13 cellular contexts compared by ENCODE assay signal in genomic region chr1:220124542-220124941, GRCh38. TPM values are rescaled to one million over a fixed set of nuclear protein-coding genes. Genes with fewer than 3 reads are reported as not detected.
DNase-seq lines count a peak whose midpoint lies in the region; ATAC-seq and TF ChIP-seq lines count a peak whose summit lies in the region.
"Had no signal": no experiment of that assay in that cellular context is flagged by ENCODE, and none has a peak within 500 bp of the region (broad histone marks: within the 10 kb centered on the region; RNA-seq: fewer than 3 reads in every experiment).

No MANE protein-coding gene starts in this region.

- peaks cover 10% of the 10 kb centered on the region for H3K79me1 ChIP-seq in mesenchymal stem cell (replicated peaks; ENCODE audit: low read length, poor library complexity, severe bottlenecking)

- H4K8ac ChIP-seq in mesenchymal stem cell (ENCODE audit: low read length): no peak overlapping the region

- no peak overlapping the region for H2BK120ac ChIP-seq in mesenchymal stem cell (ENCODE audit: low read depth, low read length)

- H3K9me3 Mint-ChIP-seq in GM23338: no peaks in the 10 kb centered on the region
- peaks cover 3% of the 10 kb centered on the region for H3K9me3 Mint-ChIP-seq in activated naive CD8-positive, alpha-beta T cell treated with anti-CD3 and anti-CD28 coated beads, Interleukin-2, amount 50 U/mL, for 24 hours
- H3K9me3 Mint-ChIP-seq: activated naive CD4-positive, alpha-beta T cell treated with anti-CD3 and anti-CD28 coated beads, Interleukin-2, amount 50 U/mL, for 72 hours had no signal

- no peak for ATAC-seq in GM23338
- ATAC-seq in activated naive CD8-positive, alpha-beta T cell treated with anti-CD3 and anti-CD28 coated beads, Interleukin-2, amount 50 U/mL, for 24 hours: no peak
- ATAC-seq: activated naive CD4-positive, alpha-beta T cell treated with anti-CD3 and anti-CD28 coated beads, Interleukin-2, amount 50 U/mL, for 72 hours; naive thymus-derived CD8-positive, alpha-beta T cell had no signal

- no peak overlapping the region for H2AK5ac ChIP-seq in mesenchymal stem cell (ENCODE audit: low read length, severe bottlenecking)

- H2BK15ac ChIP-seq in mesenchymal stem cell (ENCODE audit: low read depth, poor library complexity, severe bottlenecking): no peak overlapping the region

- WGBS in mesenchymal stem cell: 64% methylated on average over 1 of the region's 1 CpG

- no peak overlapping the region for H3K9ac ChIP-seq in mesenchymal stem cell (ENCODE audit: low read length)

- H3K27me3 ChIP-seq in GM23338 (ENCODE audit: insufficient read depth) (no peaks in the 10 kb centered on the region), mesenchymal stem cell (ENCODE audit: control insufficient read depth in 1 of 2, insufficient read depth in 1 of 2, low read length in 2 of 2) (no peaks in the 10 kb centered on the region)
- H3K27me3 ChIP-seq: dorsolateral prefrontal cortex had no signal

- no peak overlapping the region for H2BK12ac ChIP-seq in mesenchymal stem cell (ENCODE audit: low read length in 2 of 2)

- H3K27ac Mint-ChIP-seq in GM23338: peak overlapping the region; percentile 59
- H3K27ac Mint-ChIP-seq in activated naive CD8-positive, alpha-beta T cell treated with anti-CD3 and anti-CD28 coated beads, Interleukin-2, amount 50 U/mL, for 24 hours: peak overlapping the region; percentile 71
- H3K27ac Mint-ChIP-seq: T-helper 2 cell treated with Interferon-gamma antibody and Interleukin-4, amounts not matched to agents 5 μg/mL and 100 μg/mL, for 36 hours had no signal

- H2BK5ac ChIP-seq in mesenchymal stem cell (ENCODE audit: low read depth, low read length, poor library complexity, severe bottlenecking): no peak overlapping the region

- no peak overlapping the region for H3K4ac ChIP-seq in mesenchymal stem cell (ENCODE audit: low read depth in 1 of 2, low read length in 2 of 2)

- H3K4me1 Mint-ChIP-seq in GM23338: peaks cover 7% of the 10 kb centered on the region; the same call in 2 of the 3 replicates
- peaks cover 10% of the 10 kb centered on the region for H3K4me1 Mint-ChIP-seq in activated naive CD8-positive, alpha-beta T cell treated with anti-CD3 and anti-CD28 coated beads, Interleukin-2, amount 50 U/mL, for 24 hours

- H3K4me3 Mint-ChIP-seq in GM23338: no peak overlapping the region
- no peak overlapping the region for H3K4me3 Mint-ChIP-seq in activated naive CD8-positive, alpha-beta T cell treated with anti-CD3 and anti-CD28 coated beads, Interleukin-2, amount 50 U/mL, for 24 hours
- H3K4me3 Mint-ChIP-seq: naive thymus-derived CD8-positive, alpha-beta T cell; T-helper 2 cell treated with Interferon-gamma antibody and Interleukin-4, amounts not matched to agents 5 μg/mL and 100 μg/mL, for 36 hours had no signal

- no peaks in the 10 kb centered on the region for H3K79me2 ChIP-seq in GM23338 (replicated peaks; ENCODE audit: insufficient read depth)

- H3F3A ChIP-seq in GM23338 (replicated peaks; ENCODE audit: low read depth): no peaks in the 10 kb centered on the region

- H3K36me3 Mint-ChIP-seq in GM23338 (ENCODE audit: low read depth): peaks cover 9% of the 10 kb centered on the region; the same call in 2 of the 3 replicates
- H3K36me3 Mint-ChIP-seq in activated naive CD8-positive, alpha-beta T cell treated with anti-CD3 and anti-CD28 coated beads, Interleukin-2, amount 50 U/mL, for 24 hours (ENCODE audit: low read depth): peaks cover 27% of the 10 kb centered on the region

- no peak for TF ChIP-seq CTCF in GM23338 (conservative IDR thresholded peaks at IDR 0.05; ENCODE audit: low read depth in 2 of 2)

- H3K18ac ChIP-seq in mesenchymal stem cell (ENCODE audit: low read depth in 1 of 2, low read length in 2 of 2): no peak overlapping the region

- no peaks in the 10 kb centered on the region; the same call in 1 of the 2 replicates for H3K36me3 ChIP-seq in GM23338 (ENCODE audit: insufficient read depth)
- peaks cover 3 to 49% of the 10 kb centered on the region in 2 experiments for H3K36me3 ChIP-seq in mesenchymal stem cell (ENCODE audit: control insufficient read depth in 1 of 2, insufficient read depth in 2 of 2, low read depth in 1 of 2, low read length in 2 of 2)

- DNase-seq in AML-193 (lab: John Stamatoyannopoulos, UW): peak; percentile 8 to 12
- no peak for DNase-seq in GM23338 (ENCODE audit: low spot score)
- no peak for DNase-seq in activated naive CD8-positive, alpha-beta T cell treated with anti-CD3 and anti-CD28 coated beads, Interleukin-2, amount 50 U/mL, for 24 hours
- DNase-seq in mesenchymal stem cell: peak; percentile 23
- DNase-seq in DMS 273 treated with DMSO at 0.1 percent for 48 hours (lab: John Stamatoyannopoulos, UW): no peak
- no peak for DNase-seq in NCI-H1417 (lab: John Stamatoyannopoulos, UW)
- no peak for DNase-seq in NCI-H82 (lab: John Stamatoyannopoulos, UW)
- DNase-seq in activated CD4-positive, alpha-beta T cell treated with anti-CD3 and anti-CD28 coated beads, Interleukin-2, amount 50 U/mL, for 48 hours: no peak
- DNase-seq: dorsolateral prefrontal cortex, NCI-H2171 treated with DMSO at 0.1 percent for 48 hours had no signal

- H2AFZ ChIP-seq in GM23338: no peak overlapping the region
- no peak overlapping the region for H2AFZ ChIP-seq in mesenchymal stem cell (ENCODE audit: low read depth, low read length)

- H3K4me3 ChIP-seq in GM23338 (no peak overlapping the region), mesenchymal stem cell (ENCODE audit: insufficient read depth in 1 of 2, low read depth in 1 of 2, low read length in 2 of 2) (no peak overlapping the region)
- H3K4me3 ChIP-seq: dorsolateral prefrontal cortex had no signal

- H3K4me1 ChIP-seq in GM23338 (ENCODE audit: insufficient read depth) (peaks cover 5% of the 10 kb centered on the region; the same call in 1 of the 2 replicates), mesenchymal stem cell (ENCODE audit: control insufficient read depth, insufficient read depth, low read depth, low read length) (no peaks in the 10 kb centered on the region)

- H3K4me2 ChIP-seq in GM23338 (no peak overlapping the region), mesenchymal stem cell (ENCODE audit: low read length, poor library complexity, severe bottlenecking) (no peak overlapping the region)

- no peaks in the 10 kb centered on the region for H4K20me1 ChIP-seq in GM23338 (replicated peaks; ENCODE audit: insufficient read depth)

- no peak overlapping the region for H4K91ac ChIP-seq in mesenchymal stem cell (ENCODE audit: low read length)

- H3K14ac ChIP-seq in mesenchymal stem cell (ENCODE audit: low read length in 2 of 2): no peak overlapping the region

- peaks cover 1% of the 10 kb centered on the region for H3K27me3 Mint-ChIP-seq in GM23338 (ENCODE audit: insufficient read depth, low read depth, poor library complexity)
- no peaks in the 10 kb centered on the region for H3K27me3 Mint-ChIP-seq in activated naive CD8-positive, alpha-beta T cell treated with anti-CD3 and anti-CD28 coated beads, Interleukin-2, amount 50 U/mL, for 24 hours
- H3K27me3 Mint-ChIP-seq: naive thymus-derived CD8-positive, alpha-beta T cell had no signal

- H3K9me2 ChIP-seq in GM23338 (ENCODE audit: insufficient read depth): no peaks in the 10 kb centered on the region

- no peaks in the 10 kb centered on the region for H3K9me3 ChIP-seq in mesenchymal stem cell (ENCODE audit: control insufficient read depth, low read length)

- H3K23ac ChIP-seq in mesenchymal stem cell (ENCODE audit: low read length in 2 of 2): no peak overlapping the region

- H3K27ac ChIP-seq in GM23338 (ENCODE audit: low read depth) (peak overlapping the region; percentile 36; the same call in 1 of the 2 replicates), mesenchymal stem cell (ENCODE audit: low read length, poor library complexity, severe bottlenecking) (no peak overlapping the region)
- H3K27ac ChIP-seq: dorsolateral prefrontal cortex had no signal

TF ChIP-seq in GM23338, 12 proteins besides CTCF, POLR2A, EP300 and RAD21:
- TF ChIP-seq ZNF331 (CRISPR knock-in tag; IDR thresholded peaks at IDR 0.05; ENCODE audit: low read depth): no peak
- TF ChIP-seq CREB1 (CRISPR knock-in tag; IDR thresholded peaks at IDR 0.05; ENCODE audit: low read depth): no peak

RNA-seq across cellular contexts. Expression of gene IARS2, which starts 30.6 kb away (rescaled TPM):
- total RNA-seq in GM23338 (2014; rRNA removed; shearing (Covaris generic)): 74.4 and 75.6 TPM in 2 replicates
- polyA plus RNA-seq in GM23338 (2016; fragmentation: Nextera tagmentation; extraction: Ambion mirVana): 29.7 and 33.3 TPM in 2 replicates
- polyA plus RNA-seq in mesenchymal stem cell (2013, experiment 1 of 2): 44.2 TPM
- polyA plus RNA-seq in mesenchymal stem cell (2013, experiment 2 of 2): 45.2 TPM

RNA-seq across cellular contexts. Expression of gene BPNT1, which starts 35.0 kb away (rescaled TPM):
- 16.9 and 17.2 TPM in 2 replicates for total RNA-seq in GM23338 (2014; rRNA removed; shearing (Covaris generic))
- polyA plus RNA-seq in GM23338 (2016; fragmentation: Nextera tagmentation; extraction: Ambion mirVana): 8.9 and 9.6 TPM in 2 replicates
- polyA plus RNA-seq in mesenchymal stem cell (2013, experiment 1 of 2): 16.8 TPM
- polyA plus RNA-seq in mesenchymal stem cell (2013, experiment 2 of 2): 17.3 TPM

Comparison
In these comparisons a context has a peak if more than half of its experiments do, and no peak if none do; other contexts are left out.
1. DNase-seq: peak in AML-193 (2 of 2) and mesenchymal stem cell (single experiment); none in GM23338 (single experiment), activated naive CD8-positive, alpha-beta T cell treated with anti-CD3 and anti-CD28 coated beads, Interleukin-2, amount 50 U/mL, for 24 hours (single experiment), DMS 273 treated with DMSO at 0.1 percent for 48 hours (single experiment), NCI-H1417 (0 of 3), NCI-H82 (single experiment) and activated CD4-positive, alpha-beta T cell treated with anti-CD3 and anti-CD28 coated beads, Interleukin-2, amount 50 U/mL, for 48 hours (0 of 2).